ENCODE assay signal across 8 cellular contexts in the genomic region with DNA sequence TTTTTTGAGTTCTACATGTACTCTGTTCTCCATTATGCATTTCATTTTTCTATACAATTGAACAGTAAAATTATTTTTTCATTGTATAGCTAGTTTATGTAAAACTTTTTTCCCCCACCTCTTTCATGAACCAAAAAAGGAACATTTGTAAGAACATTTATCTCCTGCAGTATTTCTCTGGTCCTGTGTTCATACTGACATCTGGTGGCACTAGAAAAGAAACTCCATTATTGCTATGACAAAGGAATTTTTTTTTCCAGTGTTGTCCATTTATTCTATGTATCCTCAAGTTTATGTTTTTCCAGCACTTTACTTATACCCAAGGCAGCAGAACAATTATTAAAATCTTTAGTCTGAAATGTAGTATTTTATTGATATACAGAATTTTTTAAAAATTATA. TPM values are rescaled to one million over a fixed set of nuclear protein-coding genes. Genes with fewer than 3 reads are reported as not detected.
DNase-seq lines count a peak whose midpoint lies in the region; ATAC-seq and TF ChIP-seq lines count a peak whose summit lies in the region.

No MANE protein-coding gene starts in this region.

- H3K4me3 Mint-ChIP-seq in nephron: no peak overlapping the region

- TF ChIP-seq POLR2A in body of pancreas (IDR thresholded peaks at IDR 0.05) (no peak), gastrocnemius medialis (IDR thresholded peaks at IDR 0.05) (no peak)

- DNase-seq in G401 (ENCODE audit: low spot score): peak; percentile 33
- DNase-seq in MV-4-11 (lab: John Stamatoyannopoulos, UW): peak; percentile 31
- no peak for DNase-seq in body of pancreas
- no peak for DNase-seq in stimulated activated CD4-positive, alpha-beta T cell treated with anti-CD3 and anti-CD28 coated beads, Interleukin-2, amount 100 ng/mL, for 48 hours
- no peak for DNase-seq in gastrocnemius medialis
- DNase-seq in posterior vena cava (ENCODE audit: low spot score): no peak

- no peaks in the 10 kb centered on the region for H3K27me3 Mint-ChIP-seq in nephron (ENCODE audit: low read depth)

- H3K36me3 ChIP-seq in body of pancreas (replicated peaks in 1 of 2; ENCODE audit: insufficient read depth in 1 of 2, low read depth in 2 of 2): no peaks in the 10 kb centered on the region
- H3K36me3 ChIP-seq in gastrocnemius medialis: no peaks in the 10 kb centered on the region

- H3K4me1 ChIP-seq in body of pancreas: peaks cover 3% of the 10 kb centered on the region
- H3K4me1 ChIP-seq in gastrocnemius medialis: no peaks in the 10 kb centered on the region

- TF ChIP-seq CTCF in body of pancreas (IDR thresholded peaks at IDR 0.05) (peak in 5 of 7 experiments; percentile 13 to 52 (median 37)), nephron (IDR thresholded peaks at IDR 0.05; ENCODE audit: unreplicated experiment in 3 of 3) (peak; percentile 45 to 60 (median 51)), gastrocnemius medialis (IDR thresholded peaks at IDR 0.05 in 4 of 5, conservative IDR thresholded peaks at IDR 0.05 in 1 of 5) (no peak)

- in situ Hi-C loops in G401 (cut with HindIII; ENCODE audit: low sequenced_read_pairs): no loop called here
- in situ Hi-C loops in gastrocnemius medialis (cut with MboI; ENCODE audit: low sequenced_read_pairs in 4 of 4): no loop called here

- H3K36me3 Mint-ChIP-seq in nephron (ENCODE audit: low read depth): peaks cover 34% of the 10 kb centered on the region

- intact Hi-C loops in body of pancreas (cut with DNase I) (no loop called here), gastrocnemius medialis (cut with DNase I; ENCODE audit: low total_unique reads) (no loop called here), posterior vena cava (cut with DNase I) (no loop called here)

- H3K4me3 ChIP-seq in body of pancreas (no peak overlapping the region), gastrocnemius medialis (no peak overlapping the region)

- H3K4me1 Mint-ChIP-seq in nephron: no peaks in the 10 kb centered on the region

- ATAC-seq in body of pancreas: no peak
- no peak for ATAC-seq in GM19351 (IDR thresholded peaks at IDR 0.05; ENCODE audit: unreplicated experiment)
- ATAC-seq in gastrocnemius medialis: no peak

- H3K27me3 ChIP-seq in body of pancreas: no peaks in the 10 kb centered on the region
- H3K27me3 ChIP-seq in gastrocnemius medialis: no peaks in the 10 kb centered on the region

- no peak overlapping the region for H3K27ac Mint-ChIP-seq in nephron

- no peak overlapping the region for H3K27ac ChIP-seq in body of pancreas
- no peak overlapping the region for H3K27ac ChIP-seq in gastrocnemius medialis

- peaks cover 4% of the 10 kb centered on the region for H3K9me3 Mint-ChIP-seq in nephron

- no peaks in the 10 kb centered on the region for H3K9me3 ChIP-seq in body of pancreas
- H3K9me3 ChIP-seq in gastrocnemius medialis: no peaks in the 10 kb centered on the region

RNA-seq across cellular contexts. Expression of a gene that starts 27.4 kb away (rescaled TPM):
- 12.6 and 15.7 TPM in 2 replicates for total RNA-seq in G401 (2014; rRNA removed; shearing (Covaris generic))
- total RNA-seq in body of pancreas (1 to 10 TPM; 2.1 to 5.9 TPM), gastrocnemius medialis (10 to 100 TPM in 1 of 4 donors, 1 to 10 TPM in 3; 3.7 to 10.3 (median 6.0) TPM), posterior vena cava (1 to 10 TPM; 1.5 to 3.1 TPM)

RNA-seq across cellular contexts. Expression of a gene that starts 46.6 kb away (rescaled TPM):
- 39.3 and 42.3 TPM in 2 replicates for total RNA-seq in G401 (2014; rRNA removed; shearing (Covaris generic))
- total RNA-seq in body of pancreas (10 to 100 TPM; 10.5 to 14.0 TPM), gastrocnemius medialis (1 to 10 TPM; 5.0 to 7.6 (median 6.4) TPM), posterior vena cava (10 to 100 TPM; 12.4 to 13.0 TPM)

RNA-seq across cellular contexts. Expression of a gene that starts 46.7 kb away (rescaled TPM):
- total RNA-seq in G401 (2014; rRNA removed; shearing (Covaris generic)): 15.2 and 17.3 TPM in 2 replicates
- total RNA-seq in body of pancreas (10 to 100 TPM; 43.8 to 86.7 TPM), gastrocnemius medialis (10 to 100 TPM; 26.7 to 53.6 (median 28.9) TPM), posterior vena cava (10 to 100 TPM; 47.7 to 52.7 TPM)

Comparison
In these comparisons a context has a peak if more than half of its experiments do, and no peak if none do; other contexts are left out.
1. DNase-seq: peak in G401 (single experiment) and MV-4-11 (single experiment); none in body of pancreas (0 of 4), stimulated activated CD4-positive, alpha-beta T cell treated with anti-CD3 and anti-CD28 coated beads, Interleukin-2, amount 100 ng/mL, for 48 hours (0 of 2), gastrocnemius medialis (0 of 2) and posterior vena cava (single experiment).
2. CTCF ChIP-seq: peak in body of pancreas (5 of 7) and nephron (3 of 3); none in gastrocnemius medialis (0 of 5).